In genomic region chr15:74889882-74890768, GRCh38 we compare ENCODE assay signal across 1 cellular context.
TF ChIP-seq lines count a peak whose summit lies in the region.

TSS of gene MPI (plus strand) at chr15:74890042. CDS start at chr15:74890074, 32 bp downstream.

TF ChIP-seq in HepG2, 621 proteins besides CTCF, POLR2A, EP300 and RAD21 (continued from another document and continues in another):
- TF ChIP-seq ZNF503 (CRISPR knock-in tag; IDR thresholded peaks at IDR 0.05) (no peak), CERS6 (CRISPR knock-in tag; IDR thresholded peaks at IDR 0.05) (no peak; the same call in 1 of the 2 replicates), HNRNPUL1 (IDR thresholded peaks at IDR 0.05; ENCODE audit: low read depth, low read length) (no peak), SMAD1 (CRISPR knock-in tag; IDR thresholded peaks at IDR 0.05; ENCODE audit: borderline replicate concordance, low read depth) (no peak), MLLT10 (CRISPR knock-in tag; IDR thresholded peaks at IDR 0.05) (no peak), ZBTB20 (CRISPR knock-in tag; IDR thresholded peaks at IDR 0.05; ENCODE audit: borderline replicate concordance, low read depth) (peak; percentile 50; the same call in 1 of the 2 replicates), PHF8 (CRISPR knock-in tag; IDR thresholded peaks at IDR 0.05) (peak; percentile 98), ATM (IDR thresholded peaks at IDR 0.05; ENCODE audit: borderline replicate concordance) (no peak), ZFP41 (CRISPR knock-in tag; IDR thresholded peaks at IDR 0.05; ENCODE audit: borderline replicate concordance) (no peak), ZNF33A (CRISPR knock-in tag; IDR thresholded peaks at IDR 0.05; ENCODE audit: borderline replicate concordance) (0 out of 2 replicates have a peak, but pooled peaks have one; percentile 76), NFATC3 (CRISPR knock-in tag; IDR thresholded peaks at IDR 0.05) (no peak), ZNF264 (CRISPR knock-in tag; IDR thresholded peaks at IDR 0.05) (0 out of 2 replicates have a peak, but pooled peaks have one; percentile 63), ZNF687 (CRISPR knock-in tag; IDR thresholded peaks at IDR 0.05) (peak; percentile 92), ZBTB21 (CRISPR knock-in tag; IDR thresholded peaks at IDR 0.05) (peak; percentile 23; the same call in 1 of the 2 replicates), SNRNP70 (IDR thresholded peaks at IDR 0.05; ENCODE audit: low read depth, low read length) (no peak), XBP1 (CRISPR knock-in tag; IDR thresholded peaks at IDR 0.05) (no peak), ESRRA (CRISPR knock-in tag; IDR thresholded peaks at IDR 0.05; ENCODE audit: low read depth) (0 out of 2 replicates have a peak, but pooled peaks have one; percentile 55), YEATS2 (CRISPR knock-in tag; IDR thresholded peaks at IDR 0.05; ENCODE audit: borderline replicate concordance) (peak; percentile 73; the same call in 1 of the 2 replicates), TEAD2 (CRISPR knock-in tag; IDR thresholded peaks at IDR 0.05) (no peak; the same call in 1 of the 2 replicates), ZNF564 (CRISPR knock-in tag; IDR thresholded peaks at IDR 0.05) (no peak), ZNF296 (CRISPR knock-in tag; conservative IDR thresholded peaks at IDR 0.05) (no peak), ZNF292 (CRISPR knock-in tag; IDR thresholded peaks at IDR 0.05; ENCODE audit: borderline replicate concordance, low read depth) (no peak), MYNN (CRISPR knock-in tag; IDR thresholded peaks at IDR 0.05; ENCODE audit: low read depth) (no peak), SATB2 (CRISPR knock-in tag; IDR thresholded peaks at IDR 0.05) (peak; percentile 77; the same call in 1 of the 2 replicates), U2AF2 (IDR thresholded peaks at IDR 0.05; ENCODE audit: low read depth, low read length) (no peak), KMT2B (CRISPR knock-in tag; IDR thresholded peaks at IDR 0.05) (peak; percentile 79), POLR2G (IDR thresholded peaks at IDR 0.05; ENCODE audit: low read depth, low read length) (peak; percentile 98), ZNF549 (CRISPR knock-in tag; IDR thresholded peaks at IDR 0.05) (no peak), STAG1 (CRISPR knock-in tag; IDR thresholded peaks at IDR 0.05) (0 out of 2 replicates have a peak, but pooled peaks have one; percentile 7), ZNF562 (CRISPR knock-in tag; IDR thresholded peaks at IDR 0.05; ENCODE audit: borderline replicate concordance) (no peak), YY1 (IDR thresholded peaks at IDR 0.05; ENCODE audit: insufficient read depth, insufficient replicate concordance, low read depth, low read length) (peak; percentile 95), SETDB1 (CRISPR knock-in tag; IDR thresholded peaks at IDR 0.05; ENCODE audit: borderline replicate concordance) (no peak), TOE1 (CRISPR knock-in tag; IDR thresholded peaks at IDR 0.05) (0 out of 2 replicates have a peak, but pooled peaks have one; percentile 36), SRSF9 (IDR thresholded peaks at IDR 0.05; ENCODE audit: borderline replicate concordance, insufficient read depth, low read depth, low read length, poor library complexity, severe bottlenecking) (no peak), ZNF136 (CRISPR knock-in tag; IDR thresholded peaks at IDR 0.05; ENCODE audit: low read depth) (no peak), MBNL3 (CRISPR knock-in tag; conservative IDR thresholded peaks at IDR 0.05) (no peak), ZFP37 (CRISPR knock-in tag; IDR thresholded peaks at IDR 0.05; ENCODE audit: borderline replicate concordance) (peak; percentile 21; the same call in 1 of the 2 replicates), RBAK (CRISPR knock-in tag; IDR thresholded peaks at IDR 0.05) (no peak; the same call in 1 of the 2 replicates)
- TF ChIP-seq, protein P1, sequence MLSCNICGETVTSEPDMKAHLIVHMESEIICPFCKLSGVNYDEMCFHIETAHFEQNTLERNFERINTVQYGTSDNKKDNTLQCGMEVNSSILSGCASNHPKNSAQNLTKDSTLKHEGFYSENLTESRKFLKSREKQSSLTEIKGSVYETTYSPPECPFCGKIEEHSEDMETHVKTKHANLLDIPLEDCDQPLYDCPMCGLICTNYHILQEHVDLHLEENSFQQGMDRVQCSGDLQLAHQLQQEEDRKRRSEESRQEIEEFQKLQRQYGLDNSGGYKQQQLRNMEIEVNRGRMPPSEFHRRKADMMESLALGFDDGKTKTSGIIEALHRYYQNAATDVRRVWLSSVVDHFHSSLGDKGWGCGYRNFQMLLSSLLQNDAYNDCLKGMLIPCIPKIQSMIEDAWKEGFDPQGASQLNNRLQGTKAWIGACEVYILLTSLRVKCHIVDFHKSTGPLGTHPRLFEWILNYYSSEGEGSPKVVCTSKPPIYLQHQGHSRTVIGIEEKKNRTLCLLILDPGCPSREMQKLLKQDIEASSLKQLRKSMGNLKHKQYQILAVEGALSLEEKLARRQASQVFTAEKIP (CRISPR knock-in tag; IDR thresholded peaks at IDR 0.05; ENCODE audit: borderline replicate concordance) = no peak
- TF ChIP-seq, protein P2, sequence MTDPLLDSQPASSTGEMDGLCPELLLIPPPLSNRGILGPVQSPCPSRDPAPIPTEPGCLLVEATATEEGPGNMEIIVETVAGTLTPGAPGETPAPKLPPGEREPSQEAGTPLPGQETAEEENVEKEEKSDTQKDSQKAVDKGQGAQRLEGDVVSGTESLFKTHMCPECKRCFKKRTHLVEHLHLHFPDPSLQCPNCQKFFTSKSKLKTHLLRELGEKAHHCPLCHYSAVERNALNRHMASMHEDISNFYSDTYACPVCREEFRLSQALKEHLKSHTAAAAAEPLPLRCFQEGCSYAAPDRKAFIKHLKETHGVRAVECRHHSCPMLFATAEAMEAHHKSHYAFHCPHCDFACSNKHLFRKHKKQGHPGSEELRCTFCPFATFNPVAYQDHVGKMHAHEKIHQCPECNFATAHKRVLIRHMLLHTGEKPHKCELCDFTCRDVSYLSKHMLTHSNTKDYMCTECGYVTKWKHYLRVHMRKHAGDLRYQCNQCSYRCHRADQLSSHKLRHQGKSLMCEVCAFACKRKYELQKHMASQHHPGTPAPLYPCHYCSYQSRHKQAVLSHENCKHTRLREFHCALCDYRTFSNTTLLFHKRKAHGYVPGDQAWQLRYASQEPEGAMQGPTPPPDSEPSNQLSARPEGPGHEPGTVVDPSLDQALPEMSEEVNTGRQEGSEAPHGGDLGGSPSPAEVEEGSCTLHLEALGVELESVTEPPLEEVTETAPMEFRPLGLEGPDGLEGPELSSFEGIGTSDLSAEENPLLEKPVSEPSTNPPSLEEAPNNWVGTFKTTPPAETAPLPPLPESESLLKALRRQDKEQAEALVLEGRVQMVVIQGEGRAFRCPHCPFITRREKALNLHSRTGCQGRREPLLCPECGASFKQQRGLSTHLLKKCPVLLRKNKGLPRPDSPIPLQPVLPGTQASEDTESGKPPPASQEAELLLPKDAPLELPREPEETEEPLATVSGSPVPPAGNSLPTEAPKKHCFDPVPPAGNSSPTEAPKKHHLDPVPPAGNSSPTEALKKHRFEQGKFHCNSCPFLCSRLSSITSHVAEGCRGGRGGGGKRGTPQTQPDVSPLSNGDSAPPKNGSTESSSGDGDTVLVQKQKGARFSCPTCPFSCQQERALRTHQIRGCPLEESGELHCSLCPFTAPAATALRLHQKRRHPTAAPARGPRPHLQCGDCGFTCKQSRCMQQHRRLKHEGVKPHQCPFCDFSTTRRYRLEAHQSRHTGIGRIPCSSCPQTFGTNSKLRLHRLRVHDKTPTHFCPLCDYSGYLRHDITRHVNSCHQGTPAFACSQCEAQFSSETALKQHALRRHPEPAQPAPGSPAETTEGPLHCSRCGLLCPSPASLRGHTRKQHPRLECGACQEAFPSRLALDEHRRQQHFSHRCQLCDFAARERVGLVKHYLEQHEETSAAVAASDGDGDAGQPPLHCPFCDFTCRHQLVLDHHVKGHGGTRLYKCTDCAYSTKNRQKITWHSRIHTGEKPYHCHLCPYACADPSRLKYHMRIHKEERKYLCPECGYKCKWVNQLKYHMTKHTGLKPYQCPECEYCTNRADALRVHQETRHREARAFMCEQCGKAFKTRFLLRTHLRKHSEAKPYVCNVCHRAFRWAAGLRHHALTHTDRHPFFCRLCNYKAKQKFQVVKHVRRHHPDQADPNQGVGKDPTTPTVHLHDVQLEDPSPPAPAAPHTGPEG (CRISPR knock-in tag; IDR thresholded peaks at IDR 0.05) = peak; percentile 47; the same call in 1 of the 2 replicates
- TF ChIP-seq, protein P3, sequence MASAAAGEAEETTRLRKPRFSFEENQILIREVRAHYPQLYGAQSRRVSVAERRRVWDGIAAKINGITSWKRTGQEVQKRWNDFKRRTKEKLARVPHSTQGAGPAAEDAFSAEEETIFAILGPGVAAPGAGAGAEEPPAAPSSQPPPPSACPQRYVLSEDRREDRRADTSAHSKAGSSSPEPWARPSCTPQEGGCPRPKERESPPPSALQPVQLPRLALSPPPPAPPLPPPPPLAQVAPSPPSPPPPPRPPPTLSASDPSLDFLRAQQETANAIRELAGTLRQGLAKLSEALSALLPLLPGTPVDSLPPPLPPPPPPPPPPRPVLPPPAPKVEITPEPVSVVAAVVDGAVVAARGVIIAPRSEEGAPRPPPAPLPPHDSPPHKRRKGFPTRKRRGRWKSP (CRISPR knock-in tag; IDR thresholded peaks at IDR 0.05) = peak; percentile 85
- TF ChIP-seq, protein P4, sequence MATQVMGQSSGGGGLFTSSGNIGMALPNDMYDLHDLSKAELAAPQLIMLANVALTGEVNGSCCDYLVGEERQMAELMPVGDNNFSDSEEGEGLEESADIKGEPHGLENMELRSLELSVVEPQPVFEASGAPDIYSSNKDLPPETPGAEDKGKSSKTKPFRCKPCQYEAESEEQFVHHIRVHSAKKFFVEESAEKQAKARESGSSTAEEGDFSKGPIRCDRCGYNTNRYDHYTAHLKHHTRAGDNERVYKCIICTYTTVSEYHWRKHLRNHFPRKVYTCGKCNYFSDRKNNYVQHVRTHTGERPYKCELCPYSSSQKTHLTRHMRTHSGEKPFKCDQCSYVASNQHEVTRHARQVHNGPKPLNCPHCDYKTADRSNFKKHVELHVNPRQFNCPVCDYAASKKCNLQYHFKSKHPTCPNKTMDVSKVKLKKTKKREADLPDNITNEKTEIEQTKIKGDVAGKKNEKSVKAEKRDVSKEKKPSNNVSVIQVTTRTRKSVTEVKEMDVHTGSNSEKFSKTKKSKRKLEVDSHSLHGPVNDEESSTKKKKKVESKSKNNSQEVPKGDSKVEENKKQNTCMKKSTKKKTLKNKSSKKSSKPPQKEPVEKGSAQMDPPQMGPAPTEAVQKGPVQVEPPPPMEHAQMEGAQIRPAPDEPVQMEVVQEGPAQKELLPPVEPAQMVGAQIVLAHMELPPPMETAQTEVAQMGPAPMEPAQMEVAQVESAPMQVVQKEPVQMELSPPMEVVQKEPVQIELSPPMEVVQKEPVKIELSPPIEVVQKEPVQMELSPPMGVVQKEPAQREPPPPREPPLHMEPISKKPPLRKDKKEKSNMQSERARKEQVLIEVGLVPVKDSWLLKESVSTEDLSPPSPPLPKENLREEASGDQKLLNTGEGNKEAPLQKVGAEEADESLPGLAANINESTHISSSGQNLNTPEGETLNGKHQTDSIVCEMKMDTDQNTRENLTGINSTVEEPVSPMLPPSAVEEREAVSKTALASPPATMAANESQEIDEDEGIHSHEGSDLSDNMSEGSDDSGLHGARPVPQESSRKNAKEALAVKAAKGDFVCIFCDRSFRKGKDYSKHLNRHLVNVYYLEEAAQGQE (IDR thresholded peaks at IDR 0.05; ENCODE audit: borderline replicate concordance in 1 of 2, low read depth in 1 of 2, low read length in 2 of 2) = 0 out of 4 replicates have a peak, but pooled peaks of 1 of the 2 experiments have one; percentile 20
- TF ChIP-seq, protein P5, sequence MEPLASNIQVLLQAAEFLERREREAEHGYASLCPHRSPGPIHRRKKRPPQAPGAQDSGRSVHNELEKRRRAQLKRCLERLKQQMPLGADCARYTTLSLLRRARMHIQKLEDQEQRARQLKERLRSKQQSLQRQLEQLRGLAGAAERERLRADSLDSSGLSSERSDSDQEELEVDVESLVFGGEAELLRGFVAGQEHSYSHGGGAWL (CRISPR knock-in tag; IDR thresholded peaks at IDR 0.05) = no peak; the same call in 1 of the 2 replicates
